In the genomic region with DNA sequence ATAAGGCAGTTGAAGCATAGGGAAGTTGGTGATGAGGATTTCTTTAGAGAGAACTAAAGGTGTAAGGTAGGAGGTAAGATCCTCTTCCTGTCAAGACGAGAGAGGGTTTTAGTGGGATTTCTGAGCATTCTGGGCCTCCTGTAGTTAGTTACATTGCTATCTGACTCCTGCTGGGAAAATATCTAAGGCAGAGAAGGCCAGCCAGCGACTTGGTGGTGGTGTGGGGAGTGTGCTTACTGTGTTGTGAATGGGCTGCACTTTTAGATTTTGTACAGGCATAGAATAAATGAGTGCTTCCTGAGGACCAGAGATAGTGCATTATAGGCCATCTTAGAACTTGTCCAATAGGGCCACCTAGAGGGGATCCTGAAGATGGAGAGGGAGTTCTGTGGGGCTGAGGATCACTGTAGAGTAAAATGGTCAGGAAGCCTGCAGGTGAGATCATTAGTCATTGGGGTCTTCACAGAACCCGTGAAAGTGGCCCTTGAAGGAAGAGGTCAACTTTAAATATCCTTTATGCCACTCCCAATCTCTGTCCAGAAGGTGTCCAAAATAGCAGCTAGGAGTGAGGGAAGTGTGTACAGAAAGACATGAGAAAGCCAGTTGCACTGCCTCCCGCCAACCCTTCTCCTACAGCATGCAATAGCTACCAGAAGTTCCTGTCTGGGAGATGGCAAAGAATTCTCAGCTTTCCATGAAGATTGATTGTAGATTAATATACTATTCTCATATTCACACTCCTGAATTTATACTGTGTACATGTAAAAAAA, we compare ENCODE assay signal across 9 cellular contexts.
DNase-seq lines count a peak whose midpoint lies in the region; ATAC-seq, FAIRE-seq and TF ChIP-seq lines count a peak whose summit lies in the region.
"Had no signal": no experiment of that assay in that cellular context is flagged by ENCODE, and none has a peak within 500 bp of the region (broad histone marks: within the 10 kb centered on the region; RNA-seq: fewer than 3 reads in every experiment).

No MANE protein-coding gene starts in this region.

- no peak for TF ChIP-seq CTCF in left lung (IDR thresholded peaks at IDR 0.05)

- H3K36me3 ChIP-seq in SK-N-MC (ENCODE audit: insufficient read depth, low read length), result no peaks in the 10 kb centered on the region
- no peaks in the 10 kb centered on the region for H3K36me3 ChIP-seq in left lung
- H3K36me3 ChIP-seq: upper lobe of left lung had no signal

- no peak for ATAC-seq in GM21619 (IDR thresholded peaks at IDR 0.05; ENCODE audit: unreplicated experiment)
- ATAC-seq in left lung, result no peak

- intact Hi-C loops in left lung (cut with DNase I), result no loop called here

- H3K27me3 ChIP-seq in left lung, result no peaks in the 10 kb centered on the region
- H3K27me3 ChIP-seq: upper lobe of left lung had no signal

- no peaks in the 10 kb centered on the region for H3K4me1 ChIP-seq in left lung
- H3K4me1 ChIP-seq: upper lobe of left lung had no signal

- no peak for FAIRE-seq in frontal cortex (lab: Jason Lieb, UNC)

- H3K27ac ChIP-seq in SK-N-MC, result peak overlapping the region; percentile 67
- no peak overlapping the region for H3K27ac ChIP-seq in left lung
- H3K27ac ChIP-seq: upper lobe of left lung had no signal

- DNase-seq in EL, result peak; percentile 68
- DNase-seq in HPDE6-E6E7 (ENCODE audit: extremely low spot score), result peak; percentile 61
- DNase-seq in SK-N-MC (ENCODE audit: low read depth, low spot score), result peak; percentile 35
- peak; percentile 80 for DNase-seq in iris pigment epithelial cell (ENCODE audit: low read depth)
- no peak for DNase-seq in frontal cortex (ENCODE audit: low spot score in 2 of 2)
- no peak for DNase-seq in LoVo (ENCODE audit: low spot score)
- DNase-seq in left lung, result no peak
- DNase-seq: upper lobe of left lung had no signal

- H3K4me3 ChIP-seq in SK-N-MC, result peak overlapping the region; percentile 45
- H3K4me3 ChIP-seq in left lung, result no peak overlapping the region
- H3K4me3 ChIP-seq: upper lobe of left lung had no signal

- peak overlapping the region; percentile 43 for H3K9ac ChIP-seq in SK-N-MC (ENCODE audit: insufficient read length)

- H3K9me3 ChIP-seq in SK-N-MC (ENCODE audit: low read depth, low read length), result no peaks in the 10 kb centered on the region
- no peaks in the 10 kb centered on the region for H3K9me3 ChIP-seq in left lung
- H3K9me3 ChIP-seq: upper lobe of left lung had no signal

Comparison
In these comparisons a context has a peak if more than half of its experiments do, and no peak if none do; other contexts are left out.
1. DNase-seq: peak in EL (single experiment), HPDE6-E6E7 (single experiment), SK-N-MC (single experiment) and iris pigment epithelial cell (single experiment); none in frontal cortex (0 of 2), LoVo (single experiment) and left lung (0 of 2).